15 cellular contexts compared by ENCODE assay signal in the genomic region with DNA sequence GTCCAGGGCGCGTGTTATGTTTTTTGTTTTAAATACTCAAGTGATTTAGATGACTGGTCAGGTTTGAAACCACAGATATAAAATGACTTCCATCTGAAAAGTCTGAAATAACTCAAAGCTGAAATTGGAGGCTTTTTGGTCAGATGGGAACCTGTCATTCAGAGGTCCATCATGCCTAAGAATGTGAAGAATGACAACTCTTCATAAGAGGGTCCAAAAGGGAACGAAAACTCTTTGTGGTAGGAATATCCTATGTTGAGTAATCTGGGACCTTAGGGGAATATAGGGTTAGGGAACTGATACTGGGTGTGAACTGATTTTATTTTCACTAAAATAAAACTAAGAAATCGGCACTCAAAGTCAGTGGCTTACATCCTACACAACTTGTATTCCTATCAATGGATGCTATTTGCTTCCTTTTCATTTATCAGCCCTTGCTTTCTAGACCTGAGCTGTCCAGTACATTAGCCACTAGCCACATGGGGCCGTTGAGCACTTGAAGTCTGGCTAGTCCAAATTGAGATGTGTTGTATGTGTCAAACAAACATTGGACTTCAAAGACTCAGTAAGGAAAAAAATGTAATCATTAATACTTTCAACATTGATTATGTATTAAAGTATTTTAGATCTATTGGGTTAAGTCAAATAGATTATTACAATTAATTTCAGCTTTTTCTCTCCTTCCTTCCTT. TPM values are rescaled to one million over a fixed set of nuclear protein-coding genes. Genes with fewer than 3 reads are reported as not detected.
DNase-seq lines count a peak whose midpoint lies in the region; ATAC-seq and TF ChIP-seq lines count a peak whose summit lies in the region.
"Had no signal": no experiment of that assay in that cellular context is flagged by ENCODE, and none has a peak within 500 bp of the region (broad histone marks: within the 10 kb centered on the region; RNA-seq: fewer than 3 reads in every experiment).

No MANE protein-coding gene starts in this region.

- H3K36me3 Mint-ChIP-seq in CD14-positive monocyte (peaks cover 0 to 5% of the 10 kb centered on the region in 2 donors), HFFc6 (ENCODE audit: low read depth) (no peaks in the 10 kb centered on the region)
- peaks cover 40% of the 10 kb centered on the region for H3K36me3 Mint-ChIP-seq in dendritic cell treated with granulocyte-macrophage colony-stimulating factor and Interleukin-4, amounts not matched to agents 40 ng/mL and 50 ng/mL, for 4 days (ENCODE audit: low read depth)

- H3K9me3 Mint-ChIP-seq in CD14-positive monocyte (peaks cover 0 to 1% (median 0%) of the 10 kb centered on the region in 7 donors), HFFc6 (no peaks in the 10 kb centered on the region)
- no peaks in the 10 kb centered on the region for H3K9me3 Mint-ChIP-seq in dendritic cell treated with granulocyte-macrophage colony-stimulating factor and Interleukin-4, amounts not matched to agents 40 ng/mL and 50 ng/mL, for 4 days
- H3K9me3 Mint-ChIP-seq: activated T-helper 2 cell treated with anti-CD3 and anti-CD28 coated beads, Interferon-gamma antibody, Interleukin-2, Interleukin-4, amounts not matched to agents 10 μg/mL and 5 μg/mL and 100 μg/mL, durations not matched to agents 14 hours and 24 hours and 36 hours; stimulated activated effector memory CD8-positive, alpha-beta T cell treated with anti-CD3 and anti-CD28 coated beads, Interleukin-12 subunit alpha, Interleukin-12 subunit beta, amount 100 ng/mL, for 72 hours had no signal

- intact Hi-C loops in CD14-positive monocyte (cut with micrococcal nuclease) = loop anchor here (1.0 to 5.0 kb wide), 4 partner anchors 19 to 84 kb away; a partner anchor contains a TSS
- intact Hi-C loops in dendritic cell treated with granulocyte-macrophage colony-stimulating factor and Interleukin-4, amounts not matched to agents 40 ng/mL and 50 ng/mL, for 4 days (cut with micrococcal nuclease) = loop anchor here (5.0 kb wide), 1 partner anchor 84 kb away; no protein-coding TSS in a partner anchor

- DNase-seq in CD14-positive monocyte (ENCODE audit: low spot score) = no peak
- DNase-seq in NCI-H69 (lab: John Stamatoyannopoulos, UW) = no peak
- DNase-seq in HFFc6 = no peak
- DNase-seq in NK-92 treated with Interleukin-12 subunit alpha and Interleukin-12 subunit beta, amount 100 ng/mL, for 24 hours (lab: John Stamatoyannopoulos, UW) = no peak
- DNase-seq: erythroblast, KBM-7, mesenchymal stem cell, NCI-H187, psoas muscle had no signal

- ATAC-seq in GM18868 (IDR thresholded peaks at IDR 0.05; ENCODE audit: unreplicated experiment) (peak; percentile 61), HG03432 (IDR thresholded peaks at IDR 0.05; ENCODE audit: unreplicated experiment) (peak; percentile 38), HG03354 (IDR thresholded peaks at IDR 0.05; ENCODE audit: poor library complexity, severe bottlenecking, unreplicated experiment) (no peak)
- ATAC-seq: psoas muscle; stimulated activated effector memory CD8-positive, alpha-beta T cell treated with anti-CD3 and anti-CD28 coated beads, Interleukin-12 subunit alpha, Interleukin-12 subunit beta, amount 100 ng/mL, for 72 hours had no signal

- peak overlapping the region; percentile 95 to 98 for H3K4me3 Mint-ChIP-seq in CD14-positive monocyte
- H3K4me3 Mint-ChIP-seq in dendritic cell treated with granulocyte-macrophage colony-stimulating factor and Interleukin-4, amounts not matched to agents 40 ng/mL and 50 ng/mL, for 4 days = peak overlapping the region; percentile 95
- no peak overlapping the region for H3K4me3 Mint-ChIP-seq in HFFc6

- H3K27me3 Mint-ChIP-seq in CD14-positive monocyte (ENCODE audit: low read depth in 3 of 3) (peaks cover 0 to 14% (median 10%) of the 10 kb centered on the region in 3 donors), HFFc6 (ENCODE audit: insufficient read depth) (peaks cover 27% of the 10 kb centered on the region)
- H3K27me3 Mint-ChIP-seq in dendritic cell treated with granulocyte-macrophage colony-stimulating factor and Interleukin-4, amounts not matched to agents 40 ng/mL and 50 ng/mL, for 4 days = no peaks in the 10 kb centered on the region

- peaks cover 53% of the 10 kb centered on the region for H3K4me1 Mint-ChIP-seq in CD14-positive monocyte
- peaks cover 62% of the 10 kb centered on the region for H3K4me1 Mint-ChIP-seq in dendritic cell treated with granulocyte-macrophage colony-stimulating factor and Interleukin-4, amounts not matched to agents 40 ng/mL and 50 ng/mL, for 4 days (ENCODE audit: low read depth)
- H3K4me1 Mint-ChIP-seq in HFFc6 (ENCODE audit: low read depth) = peaks cover 6% of the 10 kb centered on the region

- TF ChIP-seq CTCF in CD14-positive monocyte (IDR thresholded peaks at IDR 0.05) (no peak), HFFc6 (IDR thresholded peaks at IDR 0.05) (no peak)

- H3K27ac Mint-ChIP-seq in CD14-positive monocyte = peak overlapping the region; percentile 93 to 99 (median 96)
- peak overlapping the region; percentile 97 for H3K27ac Mint-ChIP-seq in dendritic cell treated with granulocyte-macrophage colony-stimulating factor and Interleukin-4, amounts not matched to agents 40 ng/mL and 50 ng/mL, for 4 days
- no peak overlapping the region for H3K27ac Mint-ChIP-seq in HFFc6
- H3K27ac Mint-ChIP-seq: activated T-helper 2 cell treated with anti-CD3 and anti-CD28 coated beads, Interferon-gamma antibody, Interleukin-2, Interleukin-4, amounts not matched to agents 10 μg/mL and 5 μg/mL and 100 μg/mL, durations not matched to agents 14 hours and 24 hours and 36 hours had no signal

RNA-seq across cellular contexts. Expression of a gene that starts 56.3 kb away (rescaled TPM):
- 1 to 10 TPM; 4.9 to 7.9 TPM for polyA plus RNA-seq in CD14-positive monocyte
- total RNA-seq in HFFc6 (2021; fragmentation: NEBNext Ultra II Directional; extraction: Animal tissue kit (Norgen Biotek cat#: 25700)) = 1 to 10 TPM in 5 of 6 experiments, under 1 TPM in 1; 0.97 to 2.2 (median 1.2) TPM
